In genomic region chr2:104658149-104658839, GRCh38 we compare ENCODE assay signal across 9 cellular contexts.
A peak's percentile ranks its signal among the peaks of the same experiment; 100 is the strongest.
DNase-seq lines count a peak whose midpoint lies in the region; ATAC-seq, FAIRE-seq and TF ChIP-seq lines count a peak whose summit lies in the region.
"Had no signal": no experiment of that assay in that cellular context is flagged by ENCODE, and none has a peak within 500 bp of the region (broad histone marks: within the 10 kb centered on the region; RNA-seq: fewer than 3 reads in every experiment).

No MANE protein-coding gene starts in this region.

- 32 to 34% methylated on average over 19 of the region's 19 CpGs for WGBS in heart right ventricle, 2 donors

- intact Hi-C loops in heart right ventricle (cut with DNase I) (no loop called here), posterior cingulate gyrus (cut with DNase I) (loop anchor here (5.0 kb wide), 1 partner anchor 44 kb away; no protein-coding TSS in a partner anchor)

- no peaks in the 10 kb centered on the region for H3K9me3 ChIP-seq in RWPE2 (ENCODE audit: severe bottlenecking)
- H3K9me3 ChIP-seq in heart right ventricle, result no peaks in the 10 kb centered on the region

- H3K27ac ChIP-seq in RWPE2 (ENCODE audit: poor library complexity, severe bottlenecking) (no peak overlapping the region), heart right ventricle (peak overlapping the region; percentile 21 to 83 (median 68))
- H3K27ac ChIP-seq: KMS-11 had no signal

- DNase-seq in GM03348 (ENCODE audit: low spot score) (peak; percentile 20), RWPE2 (ENCODE audit: low spot score) (no peak), heart right ventricle (peak; percentile 62 to 64), posterior cingulate gyrus (peak in 9 of 10 donors; percentile 32 to 88 (median 50)), D721Med (ENCODE audit: insufficient read length, low spot score) (no peak), RPMI8226 (no peak), OCI-M1 (lab: John Stamatoyannopoulos, UW) (no peak)

- ATAC-seq in RWPE2 (ENCODE audit: low read depth), result peak; percentile 64; the same call in 2 of the 3 replicates
- peak; percentile 82 to 93 (median 87) for ATAC-seq in heart right ventricle
- no peak for ATAC-seq in HG02588 (IDR thresholded peaks at IDR 0.05; ENCODE audit: unreplicated experiment)

- no peaks in the 10 kb centered on the region for H3K36me3 ChIP-seq in RWPE2 (ENCODE audit: low read depth)
- H3K36me3 ChIP-seq in heart right ventricle, result no peaks in the 10 kb centered on the region

- TF ChIP-seq CTCF in RWPE2 (IDR thresholded peaks at IDR 0.05; ENCODE audit: poor library complexity, severe bottlenecking) (no peak), heart right ventricle (IDR thresholded peaks at IDR 0.05) (no peak), D721Med (IDR thresholded peaks at IDR 0.05; ENCODE audit: insufficient read depth, missing control alignments) (no peak)

- peaks cover 58% of the 10 kb centered on the region for H3K27me3 ChIP-seq in RWPE2 (ENCODE audit: insufficient read depth, poor library complexity, severe bottlenecking)
- H3K27me3 ChIP-seq in heart right ventricle, result peaks cover 0 to 68% (median 33%) of the 10 kb centered on the region in 7 donors

- no peak for FAIRE-seq in D721Med (lab: Jason Lieb, UNC)

- H3K4me1 ChIP-seq in RWPE2 (ENCODE audit: insufficient read depth, poor library complexity, severe bottlenecking) (no peaks in the 10 kb centered on the region), heart right ventricle (peaks cover 0 to 53% (median 23%) of the 10 kb centered on the region in 9 donors)

- H3K4me3 ChIP-seq in RWPE2 (ENCODE audit: severe bottlenecking) (no peak overlapping the region), heart right ventricle (no peak overlapping the region)

Comparison
In these comparisons a context has a peak if more than half of its experiments do, and no peak if none do; other contexts are left out.
1. DNase-seq: peak in GM03348 (single experiment), heart right ventricle (2 of 2) and posterior cingulate gyrus (9 of 10); none in RWPE2 (single experiment), D721Med (single experiment), RPMI8226 (single experiment) and OCI-M1 (single experiment).